ENCODE assay signal across 8 cellular contexts in genomic region chr3:160413613-160414248, GRCh38. TPM values are rescaled to one million over a fixed set of nuclear protein-coding genes. Genes with fewer than 3 reads are reported as not detected.
DNase-seq lines count a peak whose midpoint lies in the region; ATAC-seq, FAIRE-seq and TF ChIP-seq lines count a peak whose summit lies in the region.

No MANE protein-coding gene starts in this region.

- peak; percentile 80 for TF ChIP-seq CTCF in hepatocyte (IDR thresholded peaks at IDR 0.05; ENCODE audit: poor library complexity)

- H3K79me2 ChIP-seq in hepatocyte = peaks cover 10% of the 10 kb centered on the region

- FAIRE-seq in small intestine (lab: Jason Lieb, UNC) = peak; percentile 75

- DNase-seq in GM04504 (ENCODE audit: low read depth) = peak; percentile 54
- peak; percentile 48 for DNase-seq in NCI-H187 treated with DMSO at 0.1 percent for 48 hours (lab: John Stamatoyannopoulos, UW)
- peak; percentile 42 to 54 (median 51) for DNase-seq in T-helper 17 cell
- DNase-seq in anterior cingulate cortex (lab: John Stamatoyannopoulos, UW) = peak in 44 of 58 donors; percentile 1 to 71 (median 30)
- DNase-seq in hepatocyte (ENCODE audit: low spot score) = peak; percentile 85
- DNase-seq in small intestine = peak; percentile 74

- H3K9me3 ChIP-seq in T-helper 17 cell (ENCODE audit: control insufficient read depth, low read length, poor library complexity, severe bottlenecking) = no peaks in the 10 kb centered on the region
- no peaks in the 10 kb centered on the region for H3K9me3 ChIP-seq in hepatocyte (ENCODE audit: low read depth)
- no peaks in the 10 kb centered on the region for H3K9me3 ChIP-seq in small intestine (ENCODE audit: control insufficient read depth, low read depth)

- H3K36me3 ChIP-seq in hepatocyte (replicated peaks; ENCODE audit: insufficient read depth, low read depth) = no peaks in the 10 kb centered on the region
- H3K36me3 ChIP-seq in small intestine (ENCODE audit: control insufficient read depth in 2 of 2, insufficient read depth in 2 of 2, low read length in 2 of 2) = peaks cover 4 to 5% of the 10 kb centered on the region in 2 donors

- no peaks in the 10 kb centered on the region for H4K20me1 ChIP-seq in hepatocyte (ENCODE audit: insufficient read depth, poor library complexity, severe bottlenecking)

- H3K4me1 ChIP-seq in hepatocyte (ENCODE audit: insufficient read depth) (no peaks in the 10 kb centered on the region), small intestine (ENCODE audit: control insufficient read depth in 2 of 2, insufficient read depth in 1 of 2, low read depth in 1 of 2, low read length in 1 of 2) (no peaks in the 10 kb centered on the region)

- H3K4me2 ChIP-seq in hepatocyte = no peak overlapping the region

- no peak overlapping the region for H2AFZ ChIP-seq in hepatocyte

- H3K27me3 ChIP-seq in hepatocyte (no peaks in the 10 kb centered on the region), small intestine (ENCODE audit: control insufficient read depth in 2 of 2, insufficient read depth in 2 of 2, low read length in 2 of 2) (no peaks in the 10 kb centered on the region)

- H3K27ac Mint-ChIP-seq in T-helper 17 cell = no peak overlapping the region

- H3K27ac ChIP-seq in hepatocyte (no peak overlapping the region), small intestine (ENCODE audit: low read depth in 1 of 2, low read length in 1 of 2) (no peak overlapping the region)

- H3K36me3 Mint-ChIP-seq in T-helper 17 cell (ENCODE audit: low read depth) = peaks cover 3% of the 10 kb centered on the region

- ATAC-seq in HG02642 (IDR thresholded peaks at IDR 0.05; ENCODE audit: poor library complexity, unreplicated experiment) (peak; percentile 76), T-helper 17 cell (peak; percentile 86), HG03175 (IDR thresholded peaks at IDR 0.05; ENCODE audit: unreplicated experiment) (no peak)

- H3K9me2 ChIP-seq in hepatocyte (replicated peaks; ENCODE audit: insufficient read depth) = no peaks in the 10 kb centered on the region

- H3K4me1 Mint-ChIP-seq in T-helper 17 cell = peaks cover 13% of the 10 kb centered on the region

- no peak overlapping the region for H3K4me3 ChIP-seq in hepatocyte
- H3K4me3 ChIP-seq in small intestine (ENCODE audit: low read depth in 1 of 2, low read length in 2 of 2) = no peak overlapping the region

- no peak overlapping the region for H3K4me3 Mint-ChIP-seq in T-helper 17 cell

- WGBS in hepatocyte (ENCODE audit: low lambda C conversion rate, missing lambda C conversion rate) = 38% methylated on average over 3 of the region's 3 CpGs
- 36 to 37% (median 37%) methylated on average over 3 of the region's 3 CpGs for WGBS in small intestine, 3 donors

- no peaks in the 10 kb centered on the region for H3K27me3 Mint-ChIP-seq in T-helper 17 cell

RNA-seq across cellular contexts. Expression of gene SMC4, which starts 14.3 kb away (rescaled TPM):
- total RNA-seq in T-helper 17 cell (10 to 100 TPM; 61.1 to 77.8 TPM), hepatocyte (47.3 and 49.6 TPM in 2 replicates)
- polyA plus RNA-seq in hepatocyte (55.4 and 59.7 TPM in 2 replicates), small intestine (10 to 100 TPM; 17.0 to 31.7 (median 19.7) TPM)

RNA-seq across cellular contexts. Expression of gene IFT80, which starts 14.7 kb away (rescaled TPM):
- 10 to 100 TPM; 24.6 to 26.1 TPM for total RNA-seq in T-helper 17 cell
- 43.3 and 48.2 TPM in 2 replicates for total RNA-seq in hepatocyte
- polyA plus RNA-seq in hepatocyte = 13.5 and 19.2 TPM in 2 replicates
- polyA plus RNA-seq in small intestine = 1 to 10 TPM; 3.8 to 7.7 (median 4.9) TPM

RNA-seq across cellular contexts. Expression of gene TRIM59, which starts 35.9 kb away (rescaled TPM):
- total RNA-seq in T-helper 17 cell (10 to 100 TPM; 15.2 to 32.1 TPM), hepatocyte (9.8 and 14.0 TPM in 2 replicates)
- polyA plus RNA-seq in hepatocyte (4.6 and 6.4 TPM in 2 replicates), small intestine (1 to 10 TPM in 1 of 3 donors, under 1 TPM in 2; 0.54 to 5.7 (median 0.67) TPM)

Comparison
In these comparisons a context has a peak if more than half of its experiments do, and no peak if none do; other contexts are left out.
1. DNase-seq: peak in every context shown above with its lines; median percentile 85 in hepatocyte; 74 in small intestine; 54 in GM04504; 51 in T-helper 17 cell; 48 in NCI-H187 treated with DMSO at 0.1 percent for 48 hours; 30 in anterior cingulate cortex.